Comparison of ENCODE assay signal across 8 cellular contexts in the genomic region with DNA sequence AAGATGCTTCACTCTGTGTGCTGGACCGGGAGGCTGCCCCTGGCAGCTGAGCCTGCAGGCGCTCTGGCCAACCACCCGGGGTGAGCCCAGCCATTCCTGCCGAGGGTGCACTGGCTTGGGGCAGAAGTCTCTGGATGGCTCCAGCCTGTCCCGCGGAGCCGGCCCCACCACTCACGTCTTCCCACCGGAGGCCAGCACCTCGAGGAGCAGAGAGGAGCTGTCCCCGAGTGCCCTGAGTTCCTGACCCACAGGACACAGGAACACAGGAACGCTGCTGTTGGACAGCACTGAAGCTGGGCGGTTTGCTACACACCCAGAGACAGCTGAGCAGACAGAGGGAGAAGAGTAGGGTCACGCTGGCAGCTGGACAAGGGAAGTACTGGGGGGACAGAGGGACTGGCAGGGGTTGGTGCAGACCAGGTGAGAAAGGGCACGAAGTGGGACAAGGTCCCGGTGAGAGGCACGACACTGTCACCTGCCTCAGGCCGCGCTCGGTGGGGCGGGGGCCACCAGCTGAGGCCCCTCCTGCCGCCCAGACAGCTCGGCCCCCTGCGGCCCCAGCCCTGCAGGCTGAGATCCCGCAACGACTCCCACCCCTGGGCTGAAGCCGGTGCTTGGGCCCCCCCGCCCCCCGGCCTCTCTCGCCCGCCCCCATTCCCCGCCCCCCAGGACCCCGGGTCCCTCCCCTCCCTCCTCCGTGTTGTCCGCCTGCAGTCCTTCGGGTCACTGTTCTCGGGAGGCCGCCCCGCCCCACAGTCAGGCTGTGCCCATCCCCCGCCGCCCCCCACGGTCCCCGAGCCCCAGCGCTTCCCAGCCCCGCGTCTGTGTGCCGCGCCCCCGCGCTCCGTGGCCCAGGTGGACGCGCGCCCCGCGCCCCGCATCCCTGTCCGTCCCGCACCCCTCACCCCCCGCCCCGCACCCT. TPM values are rescaled to one million over a fixed set of nuclear protein-coding genes. Genes with fewer than 3 reads are reported as not detected.
A peak's percentile ranks its signal among the peaks of the same experiment; 100 is the strongest.
DNase-seq lines count a peak whose midpoint lies in the region; ATAC-seq, FAIRE-seq and TF ChIP-seq lines count a peak whose summit lies in the region.

No MANE protein-coding gene starts in this region.

- H3K4me3 ChIP-seq in kidney (ENCODE audit: low read length in 2 of 2) (no peak overlapping the region), tibial nerve (peak overlapping the region in 3 of 4 donors; percentile 14 to 52 (median 22))

- peaks cover 0 to 60% of the 10 kb centered on the region in 2 donors for H3K27me3 ChIP-seq in tibial nerve

- peaks cover 56% of the 10 kb centered on the region for H3K27me3 Mint-ChIP-seq in activated T-cell treated with anti-CD3 and anti-CD28 coated beads, Interleukin-2, amount 50 U/mL, for 24 hours
- H3K27me3 Mint-ChIP-seq in activated naive CD8-positive, alpha-beta T cell, result peaks cover 17% of the 10 kb centered on the region

- TF ChIP-seq POLR2A in tibial nerve (IDR thresholded peaks at IDR 0.05), result no peak

- DNase-seq in activated T-cell treated with anti-CD3 and anti-CD28 coated beads, Interleukin-2, amount 50 U/mL, for 24 hours, result no peak
- DNase-seq in activated T-cell treated with anti-CD3 and anti-CD28 coated beads for 4 hours (no peak), kidney (peak; percentile 81), tibial nerve (ENCODE audit: low spot score in 2 of 2) (peak in 1 of 2 donors; percentile 30), GOT3 (lab: John Stamatoyannopoulos, UW) (no peak)
- DNase-seq in activated effector memory CD4-positive, alpha-beta T cell treated with anti-CD3 and anti-CD28 coated beads, Interleukin-2, amount 50 U/mL, for 16 hours, result no peak

- no peak overlapping the region for H3K27ac ChIP-seq in kidney (ENCODE audit: low read depth in 2 of 2, low read length in 2 of 2)
- H3K27ac ChIP-seq in tibial nerve, result peak overlapping the region in 2 of 4 donors; percentile 4 to 75

- peaks cover 11% of the 10 kb centered on the region for H3K4me1 Mint-ChIP-seq in activated T-cell treated with anti-CD3 and anti-CD28 coated beads, Interleukin-2, amount 50 U/mL, for 24 hours (ENCODE audit: low read depth)
- peaks cover 14% of the 10 kb centered on the region for H3K4me1 Mint-ChIP-seq in activated naive CD8-positive, alpha-beta T cell (ENCODE audit: low read depth)

- peak overlapping the region; percentile 68 for H3K4me3 Mint-ChIP-seq in activated T-cell treated with anti-CD3 and anti-CD28 coated beads, Interleukin-2, amount 50 U/mL, for 24 hours
- peak overlapping the region; percentile 86 for H3K4me3 Mint-ChIP-seq in activated naive CD8-positive, alpha-beta T cell

- TF ChIP-seq EP300 in tibial nerve (IDR thresholded peaks at IDR 0.05), result no peak

- H3K9ac ChIP-seq in kidney (ENCODE audit: low read length in 2 of 2), result no peak overlapping the region

- H3K4me1 ChIP-seq in kidney (ENCODE audit: control insufficient read depth in 1 of 2, insufficient read depth in 1 of 2, low read depth in 1 of 2, low read length in 2 of 2) (peaks cover 0 to 6% of the 10 kb centered on the region in 2 donors), tibial nerve (peaks cover 0 to 31% (median 10%) of the 10 kb centered on the region in 4 donors)

- 1 to 3% methylated on average over 18 to 23 of the region's 61 CpGs for WGBS in tibial nerve, 2 donors

- no peaks in the 10 kb centered on the region for H3K9me3 Mint-ChIP-seq in activated T-cell treated with anti-CD3 and anti-CD28 coated beads, Interleukin-2, amount 50 U/mL, for 24 hours
- no peaks in the 10 kb centered on the region for H3K9me3 Mint-ChIP-seq in activated naive CD8-positive, alpha-beta T cell (ENCODE audit: low read depth)

- H3K36me3 ChIP-seq in kidney (ENCODE audit: control insufficient read depth in 1 of 2, insufficient read depth in 2 of 2, low read length in 2 of 2) (no peaks in the 10 kb centered on the region), tibial nerve (no peaks in the 10 kb centered on the region)

- H3K27ac Mint-ChIP-seq in activated T-cell treated with anti-CD3 and anti-CD28 coated beads, Interleukin-2, amount 50 U/mL, for 24 hours, result peak overlapping the region; percentile 64
- no peak overlapping the region for H3K27ac Mint-ChIP-seq in activated naive CD8-positive, alpha-beta T cell

- no peak for FAIRE-seq in kidney (lab: Jason Lieb, UNC)

- H3K9me3 ChIP-seq in kidney (ENCODE audit: control insufficient read depth in 1 of 2, low read length in 2 of 2), result no peaks in the 10 kb centered on the region
- H3K9me3 ChIP-seq in tibial nerve, result no peaks in the 10 kb centered on the region

- intact Hi-C loops in kidney (cut with DNase I), result no loop called here

- ATAC-seq in HG03565 (IDR thresholded peaks at IDR 0.05; ENCODE audit: unreplicated experiment), result no peak

- TF ChIP-seq CTCF in kidney (IDR thresholded peaks at IDR 0.05; ENCODE audit: borderline replicate concordance, extremely low read depth, insufficient read depth), result no peak
- TF ChIP-seq CTCF in tibial nerve (IDR thresholded peaks at IDR 0.05), result peak in 1 of 5 experiments; percentile 17

- H3K36me3 Mint-ChIP-seq in activated T-cell treated with anti-CD3 and anti-CD28 coated beads, Interleukin-2, amount 50 U/mL, for 24 hours (ENCODE audit: low read depth), result no peaks in the 10 kb centered on the region
- H3K36me3 Mint-ChIP-seq in activated naive CD8-positive, alpha-beta T cell, result no peaks in the 10 kb centered on the region

RNA-seq across cellular contexts. Expression of gene B4GALNT4, which starts 0.6 kb away (rescaled TPM):
- total RNA-seq in kidney (1.4 TPM), tibial nerve (10 to 100 TPM in 2 of 4 donors, 1 to 10 TPM in 2; 7.1 to 22.2 (median 14.1) TPM)
- 0.82 TPM for polyA plus RNA-seq in kidney (ENCODE audit: insufficient read depth, low read depth, low replicate concordance)

RNA-seq across cellular contexts. Expression of gene PKP3, which starts 25.3 kb away (rescaled TPM):
- total RNA-seq in kidney, result 3.6 TPM
- polyA plus RNA-seq in kidney (ENCODE audit: insufficient read depth, low read depth, low replicate concordance), result 1.9 TPM
- total RNA-seq in tibial nerve, result 10 to 100 TPM in 3 of 4 donors, 1 to 10 TPM in 1; 4.6 to 16.2 (median 13.5) TPM

RNA-seq across cellular contexts. Expression of gene SIGIRR, which starts 46.1 kb away (rescaled TPM):
- total RNA-seq in kidney (89.1 TPM), tibial nerve (10 to 100 TPM; 29.1 to 81.1 (median 69.3) TPM)
- 181 TPM for polyA plus RNA-seq in kidney (ENCODE audit: insufficient read depth, low read depth, low replicate concordance)

RNA-seq across cellular contexts. Expression of gene IFITM3, which starts 48.0 kb away (rescaled TPM):
- total RNA-seq in kidney (1,286 TPM), tibial nerve (100 to 1,000 TPM; 258 to 816 (median 325) TPM)
- 1,281 TPM for polyA plus RNA-seq in kidney (ENCODE audit: insufficient read depth, low read depth, low replicate concordance)

RNA-seq across cellular contexts. Expression of gene IFITM1, which starts 54.8 kb away (rescaled TPM):
- total RNA-seq in kidney (440 TPM), tibial nerve (100 to 1,000 TPM; 216 to 431 (median 256) TPM)
- 248 TPM for polyA plus RNA-seq in kidney (ENCODE audit: insufficient read depth, low read depth, low replicate concordance)

Comparison
In these comparisons a context has a peak if more than half of its experiments do, and no peak if none do; other contexts are left out.
1. H3K4me3 ChIP-seq: peak in tibial nerve (3 of 4); none in kidney (0 of 2).